ENCODE assay signal across 22 cellular contexts in genomic region chr17:35224436-35224835, GRCh38. TPM values are rescaled to one million over a fixed set of nuclear protein-coding genes. Genes with fewer than 3 reads are reported as not detected.
A peak's percentile ranks its signal among the peaks of the same experiment; 100 is the strongest.
DNase-seq lines count a peak whose midpoint lies in the region; ATAC-seq, FAIRE-seq and TF ChIP-seq lines count a peak whose summit lies in the region.
"Had no signal": no experiment of that assay in that cellular context is flagged by ENCODE, and none has a peak within 500 bp of the region (broad histone marks: within the 10 kb centered on the region; RNA-seq: fewer than 3 reads in every experiment).

No MANE protein-coding gene starts in this region.

- H3K27me3 ChIP-seq in HepG2 (ENCODE audit: control insufficient read depth in 1 of 2, insufficient read depth in 2 of 2, low read length in 2 of 2) = peaks cover 0 to 3% of the 10 kb centered on the region in 2 experiments; a peak in 2 of 5 replicates
- no peaks in the 10 kb centered on the region for H3K27me3 ChIP-seq in right lobe of liver
- no peaks in the 10 kb centered on the region for H3K27me3 ChIP-seq in GM23248 (replicated peaks; ENCODE audit: insufficient read depth)
- no peaks in the 10 kb centered on the region for H3K27me3 ChIP-seq in neural progenitor cell

- peaks cover 15% of the 10 kb centered on the region for H3K4me1 Mint-ChIP-seq in T-helper 17 cell
- H3K4me1 Mint-ChIP-seq in neural progenitor cell = no peaks in the 10 kb centered on the region
- H3K4me1 Mint-ChIP-seq: GM23338 had no signal

- no peak for FAIRE-seq in HepG2 (lab: Jason Lieb, UNC)
- FAIRE-seq: A204.1, GM19239, H54 had no signal

- H3K9me2 ChIP-seq in GM23248 (ENCODE audit: insufficient read depth) = no peaks in the 10 kb centered on the region

- no TSS peak for BruUV-seq in HepG2 (replicated peaks; lab: Mats Ljungman, UMichigan)

- H3K9me3 Mint-ChIP-seq in neural progenitor cell = no peaks in the 10 kb centered on the region

- TF ChIP-seq RAD21 in HepG2 (CRISPR knock-in tag; IDR thresholded peaks at IDR 0.05) = no peak

- H4K20me1 ChIP-seq in HepG2 (ENCODE audit: insufficient read depth, low read length) (no peaks in the 10 kb centered on the region), GM23248 (ENCODE audit: insufficient read depth) (no peaks in the 10 kb centered on the region), neural progenitor cell (ENCODE audit: low read depth) (no peaks in the 10 kb centered on the region)

- no peak overlapping the region for H3K9ac ChIP-seq in HepG2 (ENCODE audit: insufficient read depth, low read depth, low read length)
- H3K9ac ChIP-seq in GM23248 = no peak overlapping the region
- no peak overlapping the region for H3K9ac ChIP-seq in neural progenitor cell

- CTCF ChIA-PET in HepG2 (lab: Yijun Ruan, JAX; ENCODE audit: low intra/inter-chr PET ratio, low total read pairs) = no interaction called here

- POLR2A ChIA-PET in HepG2 (lab: Yijun Ruan, JAX) = no interaction called here

- no peak for TF ChIP-seq POLR2A in HepG2 (IDR thresholded peaks at IDR 0.05; ENCODE audit: insufficient read depth in 1 of 2, low read depth in 2 of 2, low read length in 2 of 2)
- TF ChIP-seq POLR2A in right lobe of liver (IDR thresholded peaks at IDR 0.05) = no peak

- TF ChIP-seq CTCF in HepG2 (CRISPR knock-in tag; IDR thresholded peaks at IDR 0.05) = no peak
- TF ChIP-seq CTCF in right lobe of liver (IDR thresholded peaks at IDR 0.05) = no peak
- TF ChIP-seq CTCF in neural progenitor cell (IDR thresholded peaks at IDR 0.05) = no peak

- no peaks in the 10 kb centered on the region for H3F3A ChIP-seq in GM23248 (ENCODE audit: insufficient read depth)
- no peaks in the 10 kb centered on the region for H3F3A ChIP-seq in neural progenitor cell (ENCODE audit: low read depth)

- H3K27ac ChIP-seq in HepG2 (ENCODE audit: extremely low read length, insufficient read depth, low read length) (no peak overlapping the region), right lobe of liver (no peak overlapping the region), GM23248 (no peak overlapping the region), neural progenitor cell (no peak overlapping the region)
- H3K27ac ChIP-seq: C4-2B, HL-60 had no signal

- no peaks in the 10 kb centered on the region for H3K79me2 ChIP-seq in HepG2 (ENCODE audit: insufficient read depth, low read length)
- H3K79me2 ChIP-seq in GM23248 (ENCODE audit: insufficient read depth) = no peaks in the 10 kb centered on the region
- H3K79me2 ChIP-seq in neural progenitor cell (ENCODE audit: low read depth) = no peaks in the 10 kb centered on the region

- H3K4me1 ChIP-seq in HepG2 (ENCODE audit: insufficient read depth, low read length) (no peaks in the 10 kb centered on the region), right lobe of liver (no peaks in the 10 kb centered on the region), GM23248 (ENCODE audit: insufficient read depth) (no peaks in the 10 kb centered on the region), neural progenitor cell (no peaks in the 10 kb centered on the region)

- H2AFZ ChIP-seq in HepG2 (ENCODE audit: low read length) (no peak overlapping the region), GM23248 (no peak overlapping the region), neural progenitor cell (replicated peaks) (peak overlapping the region; percentile 24)
- H2AFZ ChIP-seq: GM23338 had no signal

- in situ Hi-C loops in HepG2 (cut with HindIII; ENCODE audit: extremely low pct_ligation_motif_present, low pct_unique_long_range_greater_than_20kb) = no loop called here
- in situ Hi-C loops in GM23248 (cut with MboI) = no loop called here

- peak overlapping the region; percentile 79 for H3K27ac Mint-ChIP-seq in T-helper 17 cell
- no peak overlapping the region for H3K27ac Mint-ChIP-seq in neural progenitor cell
- H3K27ac Mint-ChIP-seq: GM23338 had no signal

- no peaks in the 10 kb centered on the region for H3K27me3 Mint-ChIP-seq in T-helper 17 cell
- peaks cover 10% of the 10 kb centered on the region for H3K27me3 Mint-ChIP-seq in neural progenitor cell (ENCODE audit: insufficient read depth, low read depth)

- TF ChIP-seq EP300 in HepG2 (IDR thresholded peaks at IDR 0.05; ENCODE audit: low read depth in 2 of 2, low read length in 2 of 2) = no peak
- no peak for TF ChIP-seq EP300 in HepG2 (CRISPR knock-in tag; IDR thresholded peaks at IDR 0.05; ENCODE audit: borderline replicate concordance)

- 0% methylated on average over 1 of the region's 1 CpG for WGBS in HepG2 (ENCODE audit: low lambda C conversion rate)
- 38% methylated on average over 1 of the region's 1 CpG for WGBS in right lobe of liver (ENCODE audit: insufficient coverage, low coverage, low lambda C conversion rate, missing lambda C conversion rate)
- WGBS in GM23248 (ENCODE audit: low coverage in 1 of 2, low lambda C conversion rate in 2 of 2, missing lambda C conversion rate in 2 of 2), 2 experiments = 0 to 3% methylated on average over 1 of the region's 1 CpG

- H3K4me3 ChIP-seq in HepG2 (replicated peaks in 1 of 3; ENCODE audit: insufficient read depth in 1 of 3, low read depth in 2 of 3, low read length in 3 of 3) (no peak overlapping the region), right lobe of liver (no peak overlapping the region), GM23248 (no peak overlapping the region), neural progenitor cell (no peak overlapping the region)
- H3K4me3 ChIP-seq: GM12878, GM23338 had no signal

- H3K4me2 ChIP-seq in HepG2 (ENCODE audit: low read depth, low read length) (no peak overlapping the region), GM23248 (ENCODE audit: unreplicated experiment) (no peak overlapping the region), neural progenitor cell (no peak overlapping the region)
- H3K4me2 ChIP-seq: GM23338 had no signal

- H3K9me3 ChIP-seq in HepG2 (ENCODE audit: low read length) (peaks cover 6% of the 10 kb centered on the region; the same call in 1 of the 2 replicates), right lobe of liver (no peaks in the 10 kb centered on the region), GM23248 (ENCODE audit: low read depth) (no peaks in the 10 kb centered on the region), T-helper 17 cell (ENCODE audit: control insufficient read depth, low read length, poor library complexity, severe bottlenecking) (no peaks in the 10 kb centered on the region), neural progenitor cell (ENCODE audit: low read depth) (no peaks in the 10 kb centered on the region)

- ATAC-seq in HepG2 (no peak), right lobe of liver (no peak), T-helper 17 cell (no peak), HG03095 (IDR thresholded peaks at IDR 0.05; ENCODE audit: unreplicated experiment) (no peak)
- ATAC-seq: CD8-positive, alpha-beta T cell; GM12878; GM23338 had no signal

- H3K36me3 ChIP-seq in HepG2 (replicated peaks in 1 of 2; ENCODE audit: control insufficient read depth in 1 of 2, insufficient read depth in 2 of 2, low read length in 2 of 2) (no peaks in the 10 kb centered on the region), right lobe of liver (no peaks in the 10 kb centered on the region), GM23248 (ENCODE audit: low read depth) (no peaks in the 10 kb centered on the region), neural progenitor cell (no peaks in the 10 kb centered on the region)

- intact Hi-C loops in HepG2 (cut with micrococcal nuclease; ENCODE audit: unreplicated experiment) = no loop called here
- intact Hi-C loops in right lobe of liver (cut with DNase I) = no loop called here

- H3K36me3 Mint-ChIP-seq in T-helper 17 cell (ENCODE audit: low read depth) = peaks cover under 1% of the 10 kb centered on the region
- no peaks in the 10 kb centered on the region for H3K36me3 Mint-ChIP-seq in neural progenitor cell

- H3K4me3 Mint-ChIP-seq in T-helper 17 cell (no peak overlapping the region), neural progenitor cell (no peak overlapping the region)
- H3K4me3 Mint-ChIP-seq: CD8-positive, alpha-beta T cell; GM23338 had no signal

- DNase-seq in HepG2 (ENCODE audit: low spot score) (no peak), right lobe of liver (no peak), GM23248 (peak; percentile 16), T-helper 17 cell (no peak), neural progenitor cell (ENCODE audit: low spot score) (no peak), NCI-H1105 (lab: John Stamatoyannopoulos, UW) (no peak), NCI-H2227 (lab: John Stamatoyannopoulos, UW; ENCODE audit: unreplicated experiment) (no peak)
- DNase-seq: AML-193; Calu3; CD8-positive, alpha-beta T cell; DMS79 treated with DMSO at 0.1 percent for 48 hours; HCEC 1CT; Karpas-422 had no signal

RNA-seq across cellular contexts. Expression of gene SLFN5, which starts 18.4 kb away (rescaled TPM):
- total RNA-seq in HepG2 (2016; rRNA removed; fragmentation: Illumina TruSeq; extraction: Trizol) (0.35 and 0.70 TPM in 2 replicates), right lobe of liver (1 to 10 TPM; 4.9 to 7.9 (median 5.5) TPM), T-helper 17 cell (100 to 1,000 TPM; 104 to 109 TPM), neural progenitor cell (ENCODE audit: low replicate concordance) (3.5 and 5.8 TPM in 2 replicates)
- 0.18 TPM in 1 of 2 replicates, not detected in the other for total RNA-seq in HepG2 (2016; cell fraction: cytosol; rRNA removed; fragmentation: Illumina TruSeq; extraction: Trizol; ENCODE audit: low read depth)
- total RNA-seq in HepG2 (2016; cell fraction: insoluble cytoplasmic fraction; rRNA removed; fragmentation: Illumina TruSeq; extraction: Trizol) = 0.52 and 0.58 TPM in 2 replicates
- total RNA-seq in HepG2 (2016; cell fraction: membrane; rRNA removed; fragmentation: Illumina TruSeq; extraction: Trizol) = 0.03 and 0.12 TPM in 2 replicates
- 0.41 and 0.75 TPM in 2 replicates for total RNA-seq in HepG2 (2016; cell fraction: nucleus; rRNA removed; fragmentation: Illumina TruSeq; extraction: Trizol)
- polyA plus RNA-seq in HepG2 (2011; rRNA removed) (0.22 and 0.25 TPM in 2 replicates), GM23248 (2016; fragmentation: Nextera tagmentation; extraction: Ambion mirVana) (33.4 and 33.9 TPM in 2 replicates)
- 0.05 and 0.17 TPM in 2 replicates for polyA plus RNA-seq in HepG2 (2011; cell fraction: cytosol; rRNA removed)
- 0.03 and 0.12 TPM in 2 replicates for polyA plus RNA-seq in HepG2 (2011; cell fraction: nucleus; rRNA removed)
- polyA plus RNA-seq in HepG2 (2012) = 0.21 and 0.28 TPM in 2 replicates
- polyA plus RNA-seq in HepG2 (2016; cell fraction: cytosol; fragmentation: Illumina TruSeq; extraction: Trizol; ENCODE audit: low read depth) = 0.02 TPM in 1 of 2 replicates, not detected in the other
- 0.46 TPM in 2 replicates for polyA plus RNA-seq in HepG2 (2016; cell fraction: insoluble cytoplasmic fraction; fragmentation: Illumina TruSeq; extraction: Trizol; ENCODE audit: low read depth)
- 0.02 and 0.07 TPM in 2 replicates for polyA plus RNA-seq in HepG2 (2016; cell fraction: membrane; fragmentation: Illumina TruSeq; extraction: Trizol; ENCODE audit: low read depth)
- 0.07 and 0.12 TPM in 2 replicates for polyA plus RNA-seq in HepG2 (2016; cell fraction: nucleus; fragmentation: Illumina TruSeq; extraction: Trizol; ENCODE audit: insufficient read depth, low read depth)
- 1.0 and 15.5 TPM in 2 replicates for polyA minus RNA-seq in HepG2 (2011; rRNA and poly(A)+ RNA removed; ENCODE audit: low replicate concordance)
- 0.26 and 0.99 TPM in 2 replicates for polyA minus RNA-seq in HepG2 (2011; cell fraction: cytosol; rRNA and poly(A)+ RNA removed)
- polyA minus RNA-seq in HepG2 (2011; cell fraction: nucleus; rRNA and poly(A)+ RNA removed) = 0.39 and 0.50 TPM in 2 replicates
- 57.3 and 72.7 TPM in 2 replicates for total RNA-seq in GM23248 (2014; rRNA removed; shearing (Covaris generic))

RNA-seq across cellular contexts. Expression of gene SLC35G3, which starts 30.2 kb away (rescaled TPM):
- total RNA-seq in HepG2 (2016; rRNA removed; fragmentation: Illumina TruSeq; extraction: Trizol) (not detected in 2 replicates), right lobe of liver (not detected), T-helper 17 cell (under 1 TPM in 1 of 2 donors, not detected in 1; 0.32 TPM), neural progenitor cell (ENCODE audit: low replicate concordance) (not detected in 2 replicates)
- total RNA-seq in HepG2 (2016; cell fraction: cytosol; rRNA removed; fragmentation: Illumina TruSeq; extraction: Trizol; ENCODE audit: low read depth) = not detected in 2 replicates
- not detected in 2 replicates for total RNA-seq in HepG2 (2016; cell fraction: insoluble cytoplasmic fraction; rRNA removed; fragmentation: Illumina TruSeq; extraction: Trizol)
- total RNA-seq in HepG2 (2016; cell fraction: membrane; rRNA removed; fragmentation: Illumina TruSeq; extraction: Trizol) = not detected in 2 replicates
- total RNA-seq in HepG2 (2016; cell fraction: nucleus; rRNA removed; fragmentation: Illumina TruSeq; extraction: Trizol) = not detected in 2 replicates
- polyA plus RNA-seq in HepG2 (2011; rRNA removed) (not detected in 2 replicates), GM23248 (2016; fragmentation: Nextera tagmentation; extraction: Ambion mirVana) (not detected in 2 replicates)
- polyA plus RNA-seq in HepG2 (2011; cell fraction: cytosol; rRNA removed) = not detected in 2 replicates
- not detected in 2 replicates for polyA plus RNA-seq in HepG2 (2011; cell fraction: nucleus; rRNA removed)
- not detected in 2 replicates for polyA plus RNA-seq in HepG2 (2012)
- not detected in 2 replicates for polyA plus RNA-seq in HepG2 (2016; cell fraction: cytosol; fragmentation: Illumina TruSeq; extraction: Trizol; ENCODE audit: low read depth)
- not detected in 2 replicates for polyA plus RNA-seq in HepG2 (2016; cell fraction: insoluble cytoplasmic fraction; fragmentation: Illumina TruSeq; extraction: Trizol; ENCODE audit: low read depth)
- polyA plus RNA-seq in HepG2 (2016; cell fraction: membrane; fragmentation: Illumina TruSeq; extraction: Trizol; ENCODE audit: low read depth) = not detected in 2 replicates
- not detected in 2 replicates for polyA plus RNA-seq in HepG2 (2016; cell fraction: nucleus; fragmentation: Illumina TruSeq; extraction: Trizol; ENCODE audit: insufficient read depth, low read depth)
- polyA minus RNA-seq in HepG2 (2011; rRNA and poly(A)+ RNA removed; ENCODE audit: low replicate concordance) = not detected in 2 replicates
- polyA minus RNA-seq in HepG2 (2011; cell fraction: cytosol; rRNA and poly(A)+ RNA removed) = not detected in 2 replicates
- polyA minus RNA-seq in HepG2 (2011; cell fraction: nucleus; rRNA and poly(A)+ RNA removed) = not detected in 2 replicates
- not detected in 2 replicates for total RNA-seq in GM23248 (2014; rRNA removed; shearing (Covaris generic))
- total RNA-seq: Calu3; CD8-positive, alpha-beta T cell; GM12878; GM23338 had no signal
- polyA plus RNA-seq: BJ, GM12878, GM23338 had no signal
